In the genomic region with DNA sequence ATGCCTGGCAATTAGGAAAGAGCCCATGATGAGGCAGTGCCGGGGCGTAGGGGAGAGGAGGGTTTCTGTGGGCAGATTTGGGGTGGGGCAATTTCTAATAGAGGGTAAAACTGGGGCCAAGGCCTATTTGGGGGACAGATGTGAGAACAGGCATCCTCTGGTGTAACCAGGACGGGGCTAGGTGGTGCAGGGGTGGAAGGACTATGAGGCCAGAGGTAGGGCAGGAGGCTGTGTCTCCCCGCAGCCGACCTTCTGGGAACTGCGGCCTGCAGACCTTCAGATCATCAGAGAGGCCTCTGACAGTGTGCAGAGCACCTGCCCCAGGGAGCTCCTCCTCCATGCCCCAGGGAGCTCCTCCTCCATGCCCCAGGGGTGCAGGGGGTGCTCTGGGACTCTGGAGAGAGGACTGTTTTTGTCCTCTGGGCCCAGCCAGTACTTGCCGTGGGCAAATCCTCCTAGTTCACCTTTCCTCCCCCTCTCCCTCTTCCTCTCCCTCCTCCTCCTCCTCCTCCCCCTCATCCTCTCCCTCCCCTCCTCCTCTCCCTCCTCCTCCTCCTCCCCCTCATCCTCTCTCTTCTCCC, we compare ENCODE assay signal across 2 cellular contexts.
TF ChIP-seq lines count a peak whose summit lies in the region.

No MANE protein-coding gene starts in this region.

TF ChIP-seq in SK-N-SH treated with all-trans-retinoic acid at 6 μM for 48 hours, 23 proteins besides CTCF, POLR2A, EP300 and RAD21 (continued from another document):
- TF ChIP-seq, protein P1, sequence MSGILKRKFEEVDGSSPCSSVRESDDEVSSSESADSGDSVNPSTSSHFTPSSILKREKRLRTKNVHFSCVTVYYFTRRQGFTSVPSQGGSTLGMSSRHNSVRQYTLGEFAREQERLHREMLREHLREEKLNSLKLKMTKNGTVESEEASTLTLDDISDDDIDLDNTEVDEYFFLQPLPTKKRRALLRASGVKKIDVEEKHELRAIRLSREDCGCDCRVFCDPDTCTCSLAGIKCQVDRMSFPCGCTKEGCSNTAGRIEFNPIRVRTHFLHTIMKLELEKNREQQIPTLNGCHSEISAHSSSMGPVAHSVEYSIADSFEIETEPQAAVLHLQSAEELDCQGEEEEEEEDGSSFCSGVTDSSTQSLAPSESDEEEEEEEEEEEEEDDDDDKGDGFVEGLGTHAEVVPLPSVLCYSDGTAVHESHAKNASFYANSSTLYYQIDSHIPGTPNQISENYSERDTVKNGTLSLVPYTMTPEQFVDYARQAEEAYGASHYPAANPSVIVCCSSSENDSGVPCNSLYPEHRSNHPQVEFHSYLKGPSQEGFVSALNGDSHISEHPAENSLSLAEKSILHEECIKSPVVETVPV (CRISPR knock-in tag; IDR thresholded peaks at IDR 0.05): no peak
- TF ChIP-seq TCF4 (CRISPR knock-in tag; IDR thresholded peaks at IDR 0.05; ENCODE audit: borderline replicate concordance) (no peak), ARNTL (CRISPR knock-in tag; IDR thresholded peaks at IDR 0.05; ENCODE audit: borderline replicate concordance, low read depth) (no peak), ZNF70 (CRISPR knock-in tag; IDR thresholded peaks at IDR 0.05) (no peak), ZNF565 (CRISPR knock-in tag; conservative IDR thresholded peaks at IDR 0.05; ENCODE audit: low read depth) (no peak), CSDC2 (CRISPR knock-in tag; IDR thresholded peaks at IDR 0.05) (no peak), ESRRG (CRISPR knock-in tag; IDR thresholded peaks at IDR 0.05) (no peak), RARB (CRISPR knock-in tag; IDR thresholded peaks at IDR 0.05) (no peak), ZFP3 (CRISPR knock-in tag; IDR thresholded peaks at IDR 0.05) (no peak), BACH2 (CRISPR knock-in tag; IDR thresholded peaks at IDR 0.05; ENCODE audit: borderline replicate concordance) (no peak)
- TF ChIP-seq, protein P2, sequence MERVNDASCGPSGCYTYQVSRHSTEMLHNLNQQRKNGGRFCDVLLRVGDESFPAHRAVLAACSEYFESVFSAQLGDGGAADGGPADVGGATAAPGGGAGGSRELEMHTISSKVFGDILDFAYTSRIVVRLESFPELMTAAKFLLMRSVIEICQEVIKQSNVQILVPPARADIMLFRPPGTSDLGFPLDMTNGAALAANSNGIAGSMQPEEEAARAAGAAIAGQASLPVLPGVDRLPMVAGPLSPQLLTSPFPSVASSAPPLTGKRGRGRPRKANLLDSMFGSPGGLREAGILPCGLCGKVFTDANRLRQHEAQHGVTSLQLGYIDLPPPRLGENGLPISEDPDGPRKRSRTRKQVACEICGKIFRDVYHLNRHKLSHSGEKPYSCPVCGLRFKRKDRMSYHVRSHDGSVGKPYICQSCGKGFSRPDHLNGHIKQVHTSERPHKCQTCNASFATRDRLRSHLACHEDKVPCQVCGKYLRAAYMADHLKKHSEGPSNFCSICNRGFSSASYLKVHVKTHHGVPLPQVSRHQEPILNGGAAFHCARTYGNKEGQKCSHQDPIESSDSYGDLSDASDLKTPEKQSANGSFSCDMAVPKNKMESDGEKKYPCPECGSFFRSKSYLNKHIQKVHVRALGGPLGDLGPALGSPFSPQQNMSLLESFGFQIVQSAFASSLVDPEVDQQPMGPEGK (CRISPR knock-in tag; IDR thresholded peaks at IDR 0.05; ENCODE audit: borderline replicate concordance): no peak
- TF ChIP-seq, protein P3, sequence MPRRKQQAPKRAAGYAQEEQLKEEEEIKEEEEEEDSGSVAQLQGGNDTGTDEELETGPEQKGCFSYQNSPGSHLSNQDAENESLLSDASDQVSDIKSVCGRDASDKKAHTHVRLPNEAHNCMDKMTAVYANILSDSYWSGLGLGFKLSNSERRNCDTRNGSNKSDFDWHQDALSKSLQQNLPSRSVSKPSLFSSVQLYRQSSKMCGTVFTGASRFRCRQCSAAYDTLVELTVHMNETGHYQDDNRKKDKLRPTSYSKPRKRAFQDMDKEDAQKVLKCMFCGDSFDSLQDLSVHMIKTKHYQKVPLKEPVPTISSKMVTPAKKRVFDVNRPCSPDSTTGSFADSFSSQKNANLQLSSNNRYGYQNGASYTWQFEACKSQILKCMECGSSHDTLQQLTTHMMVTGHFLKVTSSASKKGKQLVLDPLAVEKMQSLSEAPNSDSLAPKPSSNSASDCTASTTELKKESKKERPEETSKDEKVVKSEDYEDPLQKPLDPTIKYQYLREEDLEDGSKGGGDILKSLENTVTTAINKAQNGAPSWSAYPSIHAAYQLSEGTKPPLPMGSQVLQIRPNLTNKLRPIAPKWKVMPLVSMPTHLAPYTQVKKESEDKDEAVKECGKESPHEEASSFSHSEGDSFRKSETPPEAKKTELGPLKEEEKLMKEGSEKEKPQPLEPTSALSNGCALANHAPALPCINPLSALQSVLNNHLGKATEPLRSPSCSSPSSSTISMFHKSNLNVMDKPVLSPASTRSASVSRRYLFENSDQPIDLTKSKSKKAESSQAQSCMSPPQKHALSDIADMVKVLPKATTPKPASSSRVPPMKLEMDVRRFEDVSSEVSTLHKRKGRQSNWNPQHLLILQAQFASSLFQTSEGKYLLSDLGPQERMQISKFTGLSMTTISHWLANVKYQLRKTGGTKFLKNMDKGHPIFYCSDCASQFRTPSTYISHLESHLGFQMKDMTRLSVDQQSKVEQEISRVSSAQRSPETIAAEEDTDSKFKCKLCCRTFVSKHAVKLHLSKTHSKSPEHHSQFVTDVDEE (CRISPR knock-in tag; IDR thresholded peaks at IDR 0.05): no peak
- TF ChIP-seq, protein P4, sequence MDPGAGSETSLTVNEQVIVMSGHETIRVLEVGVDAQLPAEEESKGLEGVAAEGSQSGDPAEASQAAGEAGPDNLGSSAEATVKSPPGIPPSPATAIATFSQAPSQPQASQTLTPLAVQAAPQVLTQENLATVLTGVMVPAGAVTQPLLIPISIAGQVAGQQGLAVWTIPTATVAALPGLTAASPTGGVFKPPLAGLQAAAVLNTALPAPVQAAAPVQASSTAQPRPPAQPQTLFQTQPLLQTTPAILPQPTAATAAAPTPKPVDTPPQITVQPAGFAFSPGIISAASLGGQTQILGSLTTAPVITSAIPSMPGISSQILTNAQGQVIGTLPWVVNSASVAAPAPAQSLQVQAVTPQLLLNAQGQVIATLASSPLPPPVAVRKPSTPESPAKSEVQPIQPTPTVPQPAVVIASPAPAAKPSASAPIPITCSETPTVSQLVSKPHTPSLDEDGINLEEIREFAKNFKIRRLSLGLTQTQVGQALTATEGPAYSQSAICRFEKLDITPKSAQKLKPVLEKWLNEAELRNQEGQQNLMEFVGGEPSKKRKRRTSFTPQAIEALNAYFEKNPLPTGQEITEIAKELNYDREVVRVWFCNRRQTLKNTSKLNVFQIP (CRISPR knock-in tag; IDR thresholded peaks at IDR 0.05; ENCODE audit: borderline replicate concordance, low read depth): no peak

TF ChIP-seq in SK-N-SH, 30 proteins besides CTCF, POLR2A, EP300 and RAD21 (continued from another document):
- TF ChIP-seq, protein P5, sequence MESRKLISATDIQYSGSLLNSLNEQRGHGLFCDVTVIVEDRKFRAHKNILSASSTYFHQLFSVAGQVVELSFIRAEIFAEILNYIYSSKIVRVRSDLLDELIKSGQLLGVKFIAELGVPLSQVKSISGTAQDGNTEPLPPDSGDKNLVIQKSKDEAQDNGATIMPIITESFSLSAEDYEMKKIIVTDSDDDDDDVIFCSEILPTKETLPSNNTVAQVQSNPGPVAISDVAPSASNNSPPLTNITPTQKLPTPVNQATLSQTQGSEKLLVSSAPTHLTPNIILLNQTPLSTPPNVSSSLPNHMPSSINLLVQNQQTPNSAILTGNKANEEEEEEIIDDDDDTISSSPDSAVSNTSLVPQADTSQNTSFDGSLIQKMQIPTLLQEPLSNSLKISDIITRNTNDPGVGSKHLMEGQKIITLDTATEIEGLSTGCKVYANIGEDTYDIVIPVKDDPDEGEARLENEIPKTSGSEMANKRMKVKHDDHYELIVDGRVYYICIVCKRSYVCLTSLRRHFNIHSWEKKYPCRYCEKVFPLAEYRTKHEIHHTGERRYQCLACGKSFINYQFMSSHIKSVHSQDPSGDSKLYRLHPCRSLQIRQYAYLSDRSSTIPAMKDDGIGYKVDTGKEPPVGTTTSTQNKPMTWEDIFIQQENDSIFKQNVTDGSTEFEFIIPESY (IDR thresholded peaks at IDR 0.05; ENCODE audit: borderline replicate concordance, low read depth): no peak
